10 cellular contexts compared by ENCODE assay signal in genomic region chr10:93468532-93469213, GRCh38. TPM values are rescaled to one million over a fixed set of nuclear protein-coding genes. Genes with fewer than 3 reads are reported as not detected.
A peak's percentile ranks its signal among the peaks of the same experiment; 100 is the strongest.
DNase-seq lines count a peak whose midpoint lies in the region; ATAC-seq and TF ChIP-seq lines count a peak whose summit lies in the region.
"Had no signal": no experiment of that assay in that cellular context is flagged by ENCODE, and none has a peak within 500 bp of the region (broad histone marks: within the 10 kb centered on the region; RNA-seq: fewer than 3 reads in every experiment).

No MANE protein-coding gene starts in this region.

- peaks cover 57 to 72% of the 10 kb centered on the region in 2 donors for H3K4me1 ChIP-seq in adrenal gland (replicated peaks in 1 of 2)
- H3K4me1 ChIP-seq in thoracic aorta (ENCODE audit: control insufficient read depth in 1 of 2, low read depth in 2 of 2) = peaks cover 61 to 89% of the 10 kb centered on the region in 2 donors

- no peaks in the 10 kb centered on the region for H3K36me3 ChIP-seq in adrenal gland (replicated peaks in 1 of 2)
- no peaks in the 10 kb centered on the region for H3K36me3 ChIP-seq in thoracic aorta

- intact Hi-C loops in adrenal gland (cut with DNase I) = no loop called here

- TF ChIP-seq POLR2A in adrenal gland (IDR thresholded peaks at IDR 0.05) = peak in 1 of 2 donors; percentile 58

- H3K27ac ChIP-seq in adrenal gland (peak overlapping the region; percentile 79 to 96 (median 87)), thoracic aorta (peak overlapping the region; percentile 64 to 65)

- no peak for ATAC-seq in thoracic aorta (ENCODE audit: insufficient number of reproducible peaks, low FRiP score, low read depth)

- peak; percentile 8 for DNase-seq in SIG-M5 treated with dmso at 0.1 percent for 504 hours (lab: John Stamatoyannopoulos, UW; ENCODE audit: unreplicated experiment)
- DNase-seq in SIG-M5 (lab: John Stamatoyannopoulos, UW) = no peak
- peak in 6 of 7 donors; percentile 67 to 78 (median 73) for DNase-seq in adrenal gland
- peak; percentile 93 for DNase-seq in islet precursor cell
- DNase-seq in thoracic aorta (ENCODE audit: low spot score) = no peak
- no peak for DNase-seq in NCI-H1105 treated with DMSO at 0.1 percent for 48 hours (lab: John Stamatoyannopoulos, UW)
- DNase-seq in ureter (ENCODE audit: low spot score) = no peak
- DNase-seq in NCI-H187 (lab: John Stamatoyannopoulos, UW) = no peak
- DNase-seq: cortex of kidney; stimulated activated CD4-positive, alpha-beta T cell treated with anti-CD3 and anti-CD28 coated beads, Interleukin-1b, Interleukin-23, amount 100 ng/mL, for 48 hours had no signal

- TF ChIP-seq CTCF in adrenal gland (IDR thresholded peaks at IDR 0.05) (peak in 3 of 6 experiments; percentile 15 to 26 (median 20)), thoracic aorta (IDR thresholded peaks at IDR 0.05) (no peak)

- H3K27me3 ChIP-seq in adrenal gland (no peaks in the 10 kb centered on the region), thoracic aorta (replicated peaks; ENCODE audit: insufficient read depth) (no peaks in the 10 kb centered on the region)

- H3K9me3 ChIP-seq in adrenal gland (replicated peaks in 1 of 3) = no peaks in the 10 kb centered on the region
- no peaks in the 10 kb centered on the region for H3K9me3 ChIP-seq in thoracic aorta

- WGBS in adrenal gland, 4 donors = 60 to 71% (median 66%) methylated on average over 9 of the region's 9 CpGs

- H3K4me3 ChIP-seq in adrenal gland (no peak overlapping the region), thoracic aorta (no peak overlapping the region)

RNA-seq across cellular contexts. Expression of gene MYOF, which starts 13.5 kb away (rescaled TPM):
- total RNA-seq in adrenal gland = 100 to 1,000 TPM in 1 of 8 donors, 10 to 100 TPM in 7; 36.7 to 119 (median 55.2) TPM
- polyA plus RNA-seq in adrenal gland = 10 to 100 TPM in 2 of 3 donors, 1 to 10 TPM in 1; 9.0 to 22.9 (median 10.8) TPM
- total RNA-seq in thoracic aorta = 100 to 1,000 TPM; 132 to 138 TPM
- 339 TPM for total RNA-seq in ureter

RNA-seq across cellular contexts. Expression of gene CEP55, which starts 27.7 kb away (rescaled TPM):
- total RNA-seq in adrenal gland = 1 to 10 TPM in 5 of 8 donors, under 1 TPM in 3; 0.66 to 2.8 (median 1.2) TPM
- polyA plus RNA-seq in adrenal gland = 1 to 10 TPM in 1 of 3 donors, under 1 TPM in 2; 0.32 to 3.2 (median 0.44) TPM
- 1 to 10 TPM in 1 of 2 donors, not detected in 1; 5.1 TPM for total RNA-seq in thoracic aorta
- total RNA-seq in ureter = 0.89 TPM

Comparison
In these comparisons a context has a peak if more than half of its experiments do, and no peak if none do; other contexts are left out.
1. DNase-seq: peak in SIG-M5 treated with dmso at 0.1 percent for 504 hours (single experiment), adrenal gland (6 of 7) and islet precursor cell (single experiment); none in SIG-M5 (single experiment), thoracic aorta (single experiment), NCI-H1105 treated with DMSO at 0.1 percent for 48 hours (single experiment), ureter (single experiment) and NCI-H187 (0 of 2).